Comparison of ENCODE assay signal across 8 cellular contexts in the genomic region with DNA sequence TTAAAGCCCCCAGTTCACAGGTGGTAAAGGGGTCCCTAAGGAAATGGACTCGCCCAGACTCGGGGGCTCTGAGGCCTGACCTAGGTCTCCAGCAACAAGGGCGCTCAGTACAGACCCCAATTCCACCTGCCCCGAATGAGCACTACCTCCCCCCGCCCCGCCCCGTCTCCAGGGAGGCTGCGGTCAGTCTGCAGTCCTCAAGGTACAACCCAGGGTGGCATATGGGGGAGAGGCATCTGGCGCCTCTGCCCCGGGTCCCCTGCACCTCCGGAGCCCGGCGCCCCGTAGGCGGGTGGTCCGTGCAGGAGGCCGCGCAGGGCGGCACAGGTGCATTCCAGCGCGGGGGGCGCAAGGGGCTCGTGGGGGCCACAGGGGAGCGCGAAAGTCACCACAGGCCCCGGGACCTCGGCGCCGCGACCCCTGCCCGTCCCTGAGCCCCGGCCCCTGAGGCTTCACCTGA. TPM values are rescaled to one million over a fixed set of nuclear protein-coding genes. Genes with fewer than 3 reads are reported as not detected.
DNase-seq lines count a peak whose midpoint lies in the region; ATAC-seq and TF ChIP-seq lines count a peak whose summit lies in the region.

No MANE protein-coding gene starts in this region.

- ATAC-seq in GM18868 (IDR thresholded peaks at IDR 0.05; ENCODE audit: unreplicated experiment) = peak; percentile 21
- peak; percentile 7 for ATAC-seq in HG02973 (IDR thresholded peaks at IDR 0.05; ENCODE audit: unreplicated experiment)

- no peak for TF ChIP-seq POLR2A in thyroid gland (IDR thresholded peaks at IDR 0.05)

- H3K9me3 Mint-ChIP-seq in activated naive CD8-positive, alpha-beta T cell treated with anti-CD3 and anti-CD28 coated beads for 36 hours = no peaks in the 10 kb centered on the region

- H3K4me3 ChIP-seq in kidney epithelial cell (ENCODE audit: low read depth, low read length) (peak overlapping the region; percentile 94), thyroid gland (replicated peaks in 1 of 3) (peak overlapping the region; percentile 36 to 99 (median 94))

- peak overlapping the region; percentile 70 to 86 (median 78) for H3K27ac ChIP-seq in thyroid gland

- H3K9me3 ChIP-seq in thyroid gland = no peaks in the 10 kb centered on the region

- TF ChIP-seq CTCF in kidney epithelial cell (IDR thresholded peaks at IDR 0.05; ENCODE audit: insufficient read depth, low read length, poor library complexity, severe bottlenecking) (no peak), thyroid gland (IDR thresholded peaks at IDR 0.05) (no peak)

- H3K4me3 Mint-ChIP-seq in activated naive CD8-positive, alpha-beta T cell treated with anti-CD3 and anti-CD28 coated beads for 36 hours = peak overlapping the region; percentile 73

- no CpG with 5 or more reads among the region's 32 CpGs for WGBS in thyroid gland, 2 donors

- no peak overlapping the region for H3K27ac Mint-ChIP-seq in activated naive CD8-positive, alpha-beta T cell treated with anti-CD3 and anti-CD28 coated beads for 36 hours

- H3K36me3 Mint-ChIP-seq in activated naive CD8-positive, alpha-beta T cell treated with anti-CD3 and anti-CD28 coated beads for 36 hours = no peaks in the 10 kb centered on the region

- no peaks in the 10 kb centered on the region for H3K36me3 ChIP-seq in kidney epithelial cell (ENCODE audit: control insufficient read depth, insufficient read depth, low read length)
- H3K36me3 ChIP-seq in thyroid gland = peaks cover 6 to 16% of the 10 kb centered on the region in 2 donors

- peaks cover 27% of the 10 kb centered on the region for H3K4me1 Mint-ChIP-seq in activated naive CD8-positive, alpha-beta T cell treated with anti-CD3 and anti-CD28 coated beads for 36 hours

- no peaks in the 10 kb centered on the region for H3K27me3 Mint-ChIP-seq in activated naive CD8-positive, alpha-beta T cell treated with anti-CD3 and anti-CD28 coated beads for 36 hours

- H3K4me1 ChIP-seq in thyroid gland = peaks cover 25 to 42% of the 10 kb centered on the region in 2 donors

- peak; percentile 33 for DNase-seq in activated naive CD8-positive, alpha-beta T cell treated with anti-CD3 and anti-CD28 coated beads for 36 hours
- DNase-seq in kidney epithelial cell (ENCODE audit: low read depth) = no peak
- DNase-seq in thyroid gland = no peak
- no peak for DNase-seq in NCI-H510A treated with DMSO at 0.1 percent for 48 hours (lab: John Stamatoyannopoulos, UW)
- no peak for DNase-seq in AG08395 (ENCODE audit: low spot score)
- DNase-seq in stimulated activated CD4-positive, alpha-beta T cell treated with anti-CD3 and anti-CD28 coated beads, Interleukin-2, amount 100 ng/mL, for 48 hours = no peak

- H3K27me3 ChIP-seq in kidney epithelial cell (ENCODE audit: control insufficient read depth, insufficient read depth, low read length) (no peaks in the 10 kb centered on the region), thyroid gland (no peaks in the 10 kb centered on the region)

- intact Hi-C loops in thyroid gland (cut with DNase I) = no loop called here

RNA-seq across cellular contexts. Expression of a gene that starts 0.4 kb away (rescaled TPM):
- 10 to 100 TPM; 40.9 to 43.0 TPM for total RNA-seq in activated naive CD8-positive, alpha-beta T cell treated with anti-CD3 and anti-CD28 coated beads for 36 hours
- 425 and 603 TPM in 2 replicates for total RNA-seq in kidney epithelial cell
- 100 to 1,000 TPM; 363 to 577 (median 457) TPM for total RNA-seq in thyroid gland

RNA-seq across cellular contexts. Expression of a gene that starts 13.0 kb away (rescaled TPM):
- not detected for total RNA-seq in activated naive CD8-positive, alpha-beta T cell treated with anti-CD3 and anti-CD28 coated beads for 36 hours
- total RNA-seq in kidney epithelial cell (0.14 and 1.1 TPM in 2 replicates), thyroid gland (100 to 1,000 TPM in 1 of 4 donors, 1 to 10 TPM in 1, under 1 TPM in 1, not detected in 1; 0.22 to 126 (median 1.5) TPM)
